ENCODE assay signal across 8 cellular contexts in genomic region chr17:32609085-32609484, GRCh38.
DNase-seq lines count a peak whose midpoint lies in the region; ATAC-seq, FAIRE-seq and TF ChIP-seq lines count a peak whose summit lies in the region.

No MANE protein-coding gene starts in this region.

- H3K36me3 ChIP-seq in mucosa of descending colon (ENCODE audit: low read depth), result no peaks in the 10 kb centered on the region
- no peaks in the 10 kb centered on the region for H3K36me3 ChIP-seq in transverse colon

- no peaks in the 10 kb centered on the region for H3K27me3 ChIP-seq in transverse colon

- H3K4me3 Mint-ChIP-seq in T-helper 2 cell treated with Interferon-gamma antibody and Interleukin-4, amounts not matched to agents 5 μg/mL and 100 μg/mL, for 36 hours, result no peak overlapping the region
- no peak overlapping the region for H3K4me3 Mint-ChIP-seq in activated naive CD8-positive, alpha-beta T cell treated with anti-CD3 and anti-CD28 coated beads, Interleukin-2, amount 50 U/mL, for 24 hours

- H3K4me1 ChIP-seq in mucosa of descending colon (ENCODE audit: low read depth) (no peaks in the 10 kb centered on the region), transverse colon (no peaks in the 10 kb centered on the region)

- no peak overlapping the region for H3K4me3 ChIP-seq in mucosa of descending colon
- no peak overlapping the region for H3K4me3 ChIP-seq in transverse colon

- TF ChIP-seq POLR2A in GM12892 (IDR thresholded peaks at IDR 0.05; ENCODE audit: low read depth, low read length), result no peak
- TF ChIP-seq POLR2A in transverse colon (IDR thresholded peaks at IDR 0.05), result no peak

- no peak overlapping the region for H3K27ac Mint-ChIP-seq in T-helper 2 cell treated with Interferon-gamma antibody and Interleukin-4, amounts not matched to agents 5 μg/mL and 100 μg/mL, for 36 hours
- H3K27ac Mint-ChIP-seq in activated naive CD8-positive, alpha-beta T cell treated with anti-CD3 and anti-CD28 coated beads, Interleukin-2, amount 50 U/mL, for 24 hours, result no peak overlapping the region

- no peaks in the 10 kb centered on the region for H3K27me3 Mint-ChIP-seq in T-helper 2 cell treated with Interferon-gamma antibody and Interleukin-4, amounts not matched to agents 5 μg/mL and 100 μg/mL, for 36 hours (ENCODE audit: low read depth)
- no peaks in the 10 kb centered on the region for H3K27me3 Mint-ChIP-seq in activated naive CD8-positive, alpha-beta T cell treated with anti-CD3 and anti-CD28 coated beads, Interleukin-2, amount 50 U/mL, for 24 hours

- ATAC-seq in activated naive CD8-positive, alpha-beta T cell treated with anti-CD3 and anti-CD28 coated beads, Interleukin-2, amount 50 U/mL, for 24 hours, result peak; percentile 99
- ATAC-seq in mucosa of descending colon (peak; percentile 78), HG03095 (IDR thresholded peaks at IDR 0.05; ENCODE audit: unreplicated experiment) (no peak)

- peak; percentile 15 for DNase-seq in GM12892 (ENCODE audit: insufficient read length)
- peak; percentile 48 for DNase-seq in T-helper 2 cell treated with Interferon-gamma antibody and Interleukin-4, amounts not matched to agents 5 μg/mL and 100 μg/mL, for 36 hours (ENCODE audit: low spot score)
- DNase-seq in activated naive CD8-positive, alpha-beta T cell treated with anti-CD3 and anti-CD28 coated beads, Interleukin-2, amount 50 U/mL, for 24 hours, result peak; percentile 72
- peak; percentile 33 to 69 (median 55) for DNase-seq in mucosa of descending colon
- peak; percentile 46 for DNase-seq in transverse colon
- no peak for DNase-seq in AG08396 (ENCODE audit: low spot score)

- no peaks in the 10 kb centered on the region for H3K36me3 Mint-ChIP-seq in T-helper 2 cell treated with Interferon-gamma antibody and Interleukin-4, amounts not matched to agents 5 μg/mL and 100 μg/mL, for 36 hours (ENCODE audit: low read depth)
- no peaks in the 10 kb centered on the region for H3K36me3 Mint-ChIP-seq in activated naive CD8-positive, alpha-beta T cell treated with anti-CD3 and anti-CD28 coated beads, Interleukin-2, amount 50 U/mL, for 24 hours (ENCODE audit: low read depth)

- no peak overlapping the region for H3K27ac ChIP-seq in transverse colon

- H3K9me3 ChIP-seq in mucosa of descending colon (no peaks in the 10 kb centered on the region), transverse colon (no peaks in the 10 kb centered on the region)

- intact Hi-C loops in mucosa of descending colon (cut with DNase I, micrococcal nuclease) (no loop called here), transverse colon (cut with DNase I; ENCODE audit: low total_unique reads) (no loop called here)

- WGBS in transverse colon (ENCODE audit: low coverage in 1 of 2), 2 donors, result 76 to 82% methylated on average over 3 to 7 of the region's 7 CpGs

- TF ChIP-seq CTCF in mucosa of descending colon (IDR thresholded peaks at IDR 0.05) (no peak), transverse colon (IDR thresholded peaks at IDR 0.05) (peak in 4 of 5 experiments; percentile 6 to 40 (median 11))

- peak; percentile 82 for FAIRE-seq in GM12892 (lab: Jason Lieb, UNC)

- no peaks in the 10 kb centered on the region for H3K9me3 Mint-ChIP-seq in T-helper 2 cell treated with Interferon-gamma antibody and Interleukin-4, amounts not matched to agents 5 μg/mL and 100 μg/mL, for 36 hours
- no peaks in the 10 kb centered on the region for H3K9me3 Mint-ChIP-seq in activated naive CD8-positive, alpha-beta T cell treated with anti-CD3 and anti-CD28 coated beads, Interleukin-2, amount 50 U/mL, for 24 hours

- TF ChIP-seq EP300 in Ishikawa (IDR thresholded peaks at IDR 0.05; ENCODE audit: borderline replicate concordance) (no peak), transverse colon (IDR thresholded peaks at IDR 0.05; ENCODE audit: low read depth) (no peak)

- peak; percentile 35 for TF ChIP-seq RAD21 in Ishikawa (IDR thresholded peaks at IDR 0.05; ENCODE audit: low read depth)

- peaks cover 8% of the 10 kb centered on the region for H3K4me1 Mint-ChIP-seq in T-helper 2 cell treated with Interferon-gamma antibody and Interleukin-4, amounts not matched to agents 5 μg/mL and 100 μg/mL, for 36 hours (ENCODE audit: low read depth)
- H3K4me1 Mint-ChIP-seq in activated naive CD8-positive, alpha-beta T cell treated with anti-CD3 and anti-CD28 coated beads, Interleukin-2, amount 50 U/mL, for 24 hours, result peaks cover 8% of the 10 kb centered on the region

- in situ Hi-C loops in transverse colon (cut with MboI; ENCODE audit: low pct_ligation_motif_present in 1 of 4, low pct_unique_long_range_greater_than_20kb in 1 of 4, low sequenced_read_pairs in 3 of 4), result loop anchor here in 1 of 4 donors (10.0 kb wide), 1 partner anchor 134 kb away; no protein-coding TSS in a partner anchor

TF ChIP-seq in Ishikawa, 13 proteins besides CTCF, POLR2A, EP300 and RAD21:
- no peak for TF ChIP-seq USF1 (IDR thresholded peaks at IDR 0.05)
- no peak for TF ChIP-seq YY1 (IDR thresholded peaks at IDR 0.05; ENCODE audit: low read depth)
- no peak for TF ChIP-seq MAX (IDR thresholded peaks at IDR 0.05)
- no peak for TF ChIP-seq FOXM1 (IDR thresholded peaks at IDR 0.05; ENCODE audit: borderline replicate concordance, low read depth)
